ENCODE assay signal across 14 cellular contexts in the genomic region with DNA sequence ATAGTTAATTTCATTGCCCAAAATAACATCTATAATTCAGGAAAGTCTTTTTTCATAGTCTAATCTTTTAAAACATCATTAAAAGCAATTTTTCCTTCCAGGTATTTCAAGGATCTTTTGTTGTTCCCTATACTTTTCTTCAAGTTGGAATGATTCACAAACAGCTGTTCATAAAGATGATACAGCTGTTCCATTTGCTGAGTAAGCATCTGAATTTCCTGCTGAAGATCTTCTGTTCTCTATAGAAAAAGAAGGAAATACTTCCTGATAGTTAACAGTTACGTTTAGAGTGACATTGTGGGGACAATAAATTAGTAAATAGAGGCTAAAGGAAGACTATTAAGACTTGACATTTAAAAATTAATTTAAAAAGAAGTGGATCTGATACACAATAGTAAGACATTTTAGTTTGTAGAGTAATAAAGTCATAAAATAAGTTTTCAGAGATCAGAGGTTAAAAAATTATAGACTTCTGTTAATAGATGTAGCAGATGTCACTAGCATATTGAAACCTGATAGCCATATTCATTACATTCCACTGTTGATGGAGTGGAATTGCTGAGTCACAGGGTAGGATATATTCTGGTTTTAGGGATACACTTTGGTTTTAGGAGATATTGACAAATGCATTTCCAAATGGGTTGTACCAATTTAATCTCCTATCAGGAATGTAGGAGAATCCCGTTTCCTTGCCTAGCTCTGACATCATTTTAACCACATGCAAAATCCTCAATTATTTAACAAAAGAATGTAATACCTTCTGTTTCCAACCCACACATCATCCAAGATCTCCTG. TPM values are rescaled to one million over a fixed set of nuclear protein-coding genes. Genes with fewer than 3 reads are reported as not detected.
DNase-seq lines count a peak whose midpoint lies in the region; ATAC-seq, FAIRE-seq and TF ChIP-seq lines count a peak whose summit lies in the region.
"Had no signal": no experiment of that assay in that cellular context is flagged by ENCODE, and none has a peak within 500 bp of the region (broad histone marks: within the 10 kb centered on the region; RNA-seq: fewer than 3 reads in every experiment).

No MANE protein-coding gene starts in this region.

- no peaks in the 10 kb centered on the region for H3K4me1 ChIP-seq in astrocyte (ENCODE audit: insufficient read depth, low read length)

- no peaks in the 10 kb centered on the region for H3K36me3 Mint-ChIP-seq in astrocyte (ENCODE audit: low read depth, unreplicated experiment)

- no peaks in the 10 kb centered on the region for H3K27me3 Mint-ChIP-seq in astrocyte (ENCODE audit: low read depth, unreplicated experiment)

- no peak overlapping the region for H3K27ac ChIP-seq in astrocyte (ENCODE audit: low read depth, low read length)

- peaks cover 6% of the 10 kb centered on the region for H3K4me1 Mint-ChIP-seq in astrocyte (ENCODE audit: low read depth, unreplicated experiment)
- H3K4me1 Mint-ChIP-seq: nephron progenitor cell had no signal

- ATAC-seq in left lobe of liver: no peak

- no peak for TF ChIP-seq CTCF in astrocyte (IDR thresholded peaks at IDR 0.05; ENCODE audit: insufficient read depth, low read depth, low read length)

- H4K20me1 ChIP-seq in astrocyte (ENCODE audit: insufficient read depth, low read length): no peaks in the 10 kb centered on the region

- no peak overlapping the region for H2AFZ ChIP-seq in astrocyte (ENCODE audit: low read depth, low read length)

- H3K9ac ChIP-seq in astrocyte (ENCODE audit: low read length): no peak overlapping the region

- H3K27me3 ChIP-seq in astrocyte (ENCODE audit: insufficient read depth, low read length): no peaks in the 10 kb centered on the region

- H3K36me3 ChIP-seq in astrocyte (ENCODE audit: insufficient read depth, low read length): no peaks in the 10 kb centered on the region

- FAIRE-seq in HTR-8/SVneo (lab: Jason Lieb, UNC) (peak; percentile 99), astrocyte (lab: Jason Lieb, UNC) (no peak)
- FAIRE-seq: kidney, RCC 7860, TTC549 had no signal

- H3K4me3 Mint-ChIP-seq in astrocyte (ENCODE audit: unreplicated experiment): no peak overlapping the region
- H3K4me3 Mint-ChIP-seq: nephron progenitor cell had no signal

- H3K9me3 Mint-ChIP-seq in astrocyte (ENCODE audit: unreplicated experiment): no peaks in the 10 kb centered on the region
- H3K9me3 Mint-ChIP-seq: nephron progenitor cell had no signal

- no peak overlapping the region for H3K4me2 ChIP-seq in astrocyte (ENCODE audit: low read length)

- DNase-seq in DMS53 treated with DMSO at 0.1 percent for 48 hours (lab: John Stamatoyannopoulos, UW; ENCODE audit: unreplicated experiment) (peak; percentile 24), HTR-8/SVneo (ENCODE audit: insufficient read length, low spot score) (peak; percentile 86), astrocyte (ENCODE audit: low read depth) (peak; percentile 85), kidney tubule cell (ENCODE audit: low spot score) (peak; percentile 11), foreskin melanocyte (no peak), HPDE6-E6E7 (ENCODE audit: extremely low spot score) (no peak), left lobe of liver (ENCODE audit: low spot score) (no peak), NCI-H526 (lab: John Stamatoyannopoulos, UW) (no peak)
- DNase-seq: amygdala; kidney; nephron progenitor cell; stimulated activated CD8-positive, alpha-beta memory T cell treated with anti-CD3 and anti-CD28 coated beads, Interleukin-4, amount 100 ng/mL, for 48 hours had no signal

- no peak overlapping the region for H3K4me3 ChIP-seq in astrocyte (ENCODE audit: insufficient read depth, low read depth, low read length)

- H3K27ac Mint-ChIP-seq in astrocyte (ENCODE audit: unreplicated experiment): peak overlapping the region; percentile 54
- H3K27ac Mint-ChIP-seq: nephron progenitor cell had no signal

- no peaks in the 10 kb centered on the region for H3K9me3 ChIP-seq in astrocyte (ENCODE audit: insufficient read depth, low read depth, low read length)

- H3K79me2 ChIP-seq in astrocyte (ENCODE audit: insufficient read depth, low read length): no peaks in the 10 kb centered on the region

RNA-seq across cellular contexts. Expression of a gene that starts 30.5 kb away (rescaled TPM):
- total RNA-seq in astrocyte (0.16 TPM in 1 of 2 replicates, not detected in the other), left lobe of liver (0.08 TPM)

Comparison
In these comparisons a context has a peak if more than half of its experiments do, and no peak if none do; other contexts are left out.
1. DNase-seq: peak in DMS53 treated with DMSO at 0.1 percent for 48 hours (single experiment), HTR-8/SVneo (single experiment), astrocyte (single experiment) and kidney tubule cell (single experiment); none in foreskin melanocyte (single experiment), HPDE6-E6E7 (single experiment), left lobe of liver (single experiment) and NCI-H526 (0 of 2).